In genomic region chr3:58064923-58065638, GRCh38 we compare ENCODE assay signal across 2 cellular contexts.
TF ChIP-seq lines count a peak whose summit lies in the region.

No MANE protein-coding gene starts in this region.

TF ChIP-seq in H1, 55 proteins besides CTCF, POLR2A, EP300 and RAD21:
- TF ChIP-seq KDM1A (IDR thresholded peaks at IDR 0.05; ENCODE audit: borderline replicate concordance, low read length) (0 out of 2 replicates have a peak, but pooled peaks have one; percentile 35), SAP30 (IDR thresholded peaks at IDR 0.05; ENCODE audit: insufficient read depth, insufficient replicate concordance, low read length) (no peak)

TF ChIP-seq in SK-N-SH treated with all-trans-retinoic acid at 6 μM for 48 hours, 23 proteins besides CTCF, POLR2A, EP300 and RAD21:
- TF ChIP-seq RARB (CRISPR knock-in tag; IDR thresholded peaks at IDR 0.05) (no peak), ZFP30 (CRISPR knock-in tag; IDR thresholded peaks at IDR 0.05) (no peak), TCF4 (CRISPR knock-in tag; IDR thresholded peaks at IDR 0.05; ENCODE audit: borderline replicate concordance) (no peak), CSDC2 (CRISPR knock-in tag; IDR thresholded peaks at IDR 0.05) (no peak), SNAI2 (CRISPR knock-in tag; IDR thresholded peaks at IDR 0.05) (no peak), TSHZ2 (CRISPR knock-in tag; IDR thresholded peaks at IDR 0.05) (no peak), OSR1 (CRISPR knock-in tag; IDR thresholded peaks at IDR 0.05) (no peak), ZNF565 (CRISPR knock-in tag; conservative IDR thresholded peaks at IDR 0.05; ENCODE audit: low read depth) (no peak)
